19 cellular contexts compared by ENCODE assay signal in genomic region chr9:14301582-14301981, GRCh38. TPM values are rescaled to one million over a fixed set of nuclear protein-coding genes. Genes with fewer than 3 reads are reported as not detected.
DNase-seq lines count a peak whose midpoint lies in the region; TF ChIP-seq lines count a peak whose summit lies in the region.
"Had no signal": no experiment of that assay in that cellular context is flagged by ENCODE, and none has a peak within 500 bp of the region (broad histone marks: within the 10 kb centered on the region; RNA-seq: fewer than 3 reads in every experiment).

No MANE protein-coding gene starts in this region.

- H3K27ac Mint-ChIP-seq in nephron progenitor cell = no peak overlapping the region
- H3K27ac Mint-ChIP-seq: activated naive CD4-positive, alpha-beta T cell treated with anti-CD3 and anti-CD28 coated beads, Interleukin-2, amount 50 U/mL, for 72 hours; effector memory CD8-positive, alpha-beta T cell; memory B cell had no signal

- H3K4me1 Mint-ChIP-seq in nephron progenitor cell = peaks cover 42% of the 10 kb centered on the region
- H3K4me1 Mint-ChIP-seq: memory B cell had no signal

- DNase-seq in NCI-H82 (lab: John Stamatoyannopoulos, UW) = peak; percentile 21
- DNase-seq in NCI-H82 treated with DMSO at 0.1 percent for 48 hours (lab: John Stamatoyannopoulos, UW; ENCODE audit: unreplicated experiment) = no peak
- DNase-seq in globus pallidus (ENCODE audit: low spot score) = peak; percentile 53
- DNase-seq in tibial nerve (ENCODE audit: low spot score in 2 of 2) = no peak
- DNase-seq in mesenteric fat pad (ENCODE audit: low spot score) = no peak
- DNase-seq in medulla oblongata (ENCODE audit: extremely low spot score) = no peak
- no peak for DNase-seq in nephron progenitor cell
- DNase-seq: activated CD4-positive, alpha-beta T cell treated with anti-CD3 and anti-CD28 coated beads, Interleukin-2, amount 50 U/mL, for 1 hour; DMS153; effector memory CD8-positive, alpha-beta T cell; HCEC 1CT; occipital lobe; T1000 had no signal

- peaks cover 0 to under 1% of the 10 kb centered on the region in 2 donors for H3K36me3 ChIP-seq in muscle layer of duodenum (ENCODE audit: control insufficient read depth in 1 of 2, insufficient read depth in 2 of 2, low read length in 2 of 2)
- peaks cover 0 to 5% (median 0%) of the 10 kb centered on the region in 3 donors for H3K36me3 ChIP-seq in tibial nerve
- H3K36me3 ChIP-seq: BLaER1 treated with 17β-estradiol and CSF1 and Interleukin-3, amounts not matched to agents 10 nM and 100 nM had no signal

- WGBS in tibial nerve, 2 donors = 41% methylated on average over 1 of the region's 1 CpG

- H3K27me3 ChIP-seq in muscle layer of duodenum (ENCODE audit: low read depth, low read length) (no peaks in the 10 kb centered on the region), tibial nerve (no peaks in the 10 kb centered on the region)
- H3K27me3 ChIP-seq: BLaER1 treated with 17β-estradiol and CSF1 and Interleukin-3, amounts not matched to agents 10 nM and 100 nM; cardiac muscle cell had no signal

- no peak for TF ChIP-seq POLR2A in tibial nerve (IDR thresholded peaks at IDR 0.05)

- no peaks in the 10 kb centered on the region for H3K36me3 Mint-ChIP-seq in nephron progenitor cell (ENCODE audit: low read depth)
- H3K36me3 Mint-ChIP-seq: activated naive CD4-positive, alpha-beta T cell treated with anti-CD3 and anti-CD28 coated beads, Interleukin-2, amount 50 U/mL, for 72 hours; memory B cell had no signal

- TF ChIP-seq CTCF in tibial nerve (IDR thresholded peaks at IDR 0.05) (no peak), nephron progenitor cell (IDR thresholded peaks at IDR 0.05) (no peak)

- H3K27ac ChIP-seq in muscle layer of duodenum (ENCODE audit: low read length) (peak overlapping the region; percentile 19), tibial nerve (peak overlapping the region in 3 of 4 donors; percentile 42 to 76 (median 69))
- H3K27ac ChIP-seq: 22Rv1; BLaER1 treated with 17β-estradiol and CSF1 and Interleukin-3, amounts not matched to agents 10 nM and 100 nM; cardiac muscle cell had no signal

- no peak overlapping the region for H3K4me3 ChIP-seq in muscle layer of duodenum (ENCODE audit: low read depth in 1 of 2, low read length in 2 of 2)
- H3K4me3 ChIP-seq in tibial nerve = no peak overlapping the region
- H3K4me3 ChIP-seq: BLaER1 treated with 17β-estradiol and CSF1 and Interleukin-3, amounts not matched to agents 10 nM and 100 nM; cardiac muscle cell had no signal

- H3K4me1 ChIP-seq in muscle layer of duodenum (ENCODE audit: control insufficient read depth in 1 of 2, insufficient read depth in 2 of 2, low read length in 2 of 2) = peaks cover 18 to 44% of the 10 kb centered on the region in 2 donors
- H3K4me1 ChIP-seq in tibial nerve = peaks cover 0 to 88% (median 39%) of the 10 kb centered on the region in 4 donors
- H3K4me1 ChIP-seq: BLaER1 treated with 17β-estradiol and CSF1 and Interleukin-3, amounts not matched to agents 10 nM and 100 nM had no signal

- H3K4me3 Mint-ChIP-seq in nephron progenitor cell = no peak overlapping the region
- H3K4me3 Mint-ChIP-seq: effector memory CD8-positive, alpha-beta T cell; memory B cell had no signal

- TF ChIP-seq EP300 in tibial nerve (IDR thresholded peaks at IDR 0.05) = no peak

- no peaks in the 10 kb centered on the region for H3K9me3 Mint-ChIP-seq in nephron progenitor cell
- H3K9me3 Mint-ChIP-seq: activated naive CD4-positive, alpha-beta T cell treated with anti-CD3 and anti-CD28 coated beads, Interleukin-2, amount 50 U/mL, for 72 hours; effector memory CD8-positive, alpha-beta T cell; memory B cell had no signal

- H3K9me3 ChIP-seq in muscle layer of duodenum (ENCODE audit: control insufficient read depth in 1 of 2, low read length in 2 of 2) = no peaks in the 10 kb centered on the region
- no peaks in the 10 kb centered on the region for H3K9me3 ChIP-seq in tibial nerve
- H3K9me3 ChIP-seq: BLaER1 treated with 17β-estradiol and CSF1 and Interleukin-3, amounts not matched to agents 10 nM and 100 nM had no signal

- H3K27me3 Mint-ChIP-seq in nephron progenitor cell (ENCODE audit: low read depth, poor library complexity) = peaks cover 13% of the 10 kb centered on the region

RNA-seq across cellular contexts. Expression of gene NFIB, which starts 12.4 kb away (rescaled TPM):
- total RNA-seq in tibial nerve (100 to 1,000 TPM in 1 of 4 donors, 10 to 100 TPM in 3; 52.1 to 125 (median 78.1) TPM), mesenteric fat pad (143 TPM)
- total RNA-seq: activated naive CD4-positive, alpha-beta T cell treated with anti-CD3 and anti-CD28 coated beads, Interleukin-2, amount 50 U/mL, for 72 hours had no signal

Comparison
In these comparisons a context has a peak if more than half of its experiments do, and no peak if none do; other contexts are left out.
1. DNase-seq: peak in NCI-H82 (single experiment) and globus pallidus (single experiment); none in NCI-H82 treated with DMSO at 0.1 percent for 48 hours (single experiment), tibial nerve (0 of 2), mesenteric fat pad (single experiment), medulla oblongata (single experiment) and nephron progenitor cell (single experiment).